ENCODE assay signal across 1 cellular context in the genomic region with DNA sequence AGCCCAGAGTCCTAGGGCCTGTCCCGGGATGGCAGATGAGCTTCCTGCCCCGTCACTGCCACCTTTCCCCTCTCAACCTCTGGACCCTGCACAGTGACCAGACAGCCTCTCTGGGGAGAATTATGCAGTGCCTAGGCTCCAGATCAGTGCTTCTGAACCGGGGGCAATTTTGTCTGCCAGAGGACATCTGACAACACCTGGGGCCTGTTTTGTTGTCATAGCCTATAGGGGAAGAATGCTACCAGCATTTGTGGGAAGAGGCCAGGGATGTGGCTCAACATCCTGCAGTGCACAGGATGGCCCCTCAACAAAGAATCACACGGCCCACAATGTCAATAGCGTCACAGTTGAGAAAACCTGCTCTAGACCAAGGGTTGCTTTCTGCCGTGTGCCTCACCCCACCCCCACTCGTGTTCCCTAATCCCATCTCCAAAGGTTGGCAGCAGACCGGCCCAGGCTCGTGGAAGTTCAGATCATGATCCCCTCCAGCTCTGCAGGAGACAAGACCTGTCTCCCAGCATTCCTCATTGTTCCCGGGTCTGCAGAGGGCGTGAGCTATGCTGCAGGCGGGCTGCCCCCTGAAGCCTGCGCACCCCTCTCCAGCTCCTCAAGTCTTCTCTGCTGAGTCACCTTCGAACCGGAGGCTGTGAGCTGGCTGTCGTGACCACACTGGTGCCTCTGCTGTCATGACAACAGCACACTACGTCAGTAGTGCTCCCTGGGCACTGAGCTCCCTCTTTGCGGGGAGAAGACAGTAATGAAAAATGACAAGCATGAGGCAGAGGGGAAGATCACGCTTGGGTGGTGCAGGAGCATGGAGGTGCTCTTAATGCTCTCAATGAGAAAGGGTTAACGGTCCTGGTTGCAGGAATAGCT.
TF ChIP-seq lines count a peak whose summit lies in the region.

No MANE protein-coding gene starts in this region.

TF ChIP-seq in A549, 52 proteins besides CTCF, POLR2A, EP300 and RAD21 (continued from another document):
- TF ChIP-seq FOSL2 (IDR thresholded peaks at IDR 0.05), result 0 out of 2 replicates have a peak, but pooled peaks have one; percentile 31
- TF ChIP-seq FOSL2 (CRISPR knock-in tag; IDR thresholded peaks at IDR 0.05), result peak; percentile 75
- TF ChIP-seq HEYL (CRISPR knock-in tag; IDR thresholded peaks at IDR 0.05), result peak; percentile 70; the same call in 1 of the 2 replicates
- TF ChIP-seq, protein P1, sequence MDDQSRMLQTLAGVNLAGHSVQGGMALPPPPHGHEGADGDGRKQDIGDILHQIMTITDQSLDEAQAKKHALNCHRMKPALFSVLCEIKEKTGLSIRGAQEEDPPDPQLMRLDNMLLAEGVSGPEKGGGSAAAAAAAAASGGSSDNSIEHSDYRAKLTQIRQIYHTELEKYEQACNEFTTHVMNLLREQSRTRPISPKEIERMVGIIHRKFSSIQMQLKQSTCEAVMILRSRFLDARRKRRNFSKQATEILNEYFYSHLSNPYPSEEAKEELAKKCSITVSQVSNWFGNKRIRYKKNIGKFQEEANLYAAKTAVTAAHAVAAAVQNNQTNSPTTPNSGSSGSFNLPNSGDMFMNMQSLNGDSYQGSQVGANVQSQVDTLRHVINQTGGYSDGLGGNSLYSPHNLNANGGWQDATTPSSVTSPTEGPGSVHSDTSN (IDR thresholded peaks at IDR 0.05), result peak; percentile 67
